Comparison of ENCODE assay signal across 37 cellular contexts in the genomic region with DNA sequence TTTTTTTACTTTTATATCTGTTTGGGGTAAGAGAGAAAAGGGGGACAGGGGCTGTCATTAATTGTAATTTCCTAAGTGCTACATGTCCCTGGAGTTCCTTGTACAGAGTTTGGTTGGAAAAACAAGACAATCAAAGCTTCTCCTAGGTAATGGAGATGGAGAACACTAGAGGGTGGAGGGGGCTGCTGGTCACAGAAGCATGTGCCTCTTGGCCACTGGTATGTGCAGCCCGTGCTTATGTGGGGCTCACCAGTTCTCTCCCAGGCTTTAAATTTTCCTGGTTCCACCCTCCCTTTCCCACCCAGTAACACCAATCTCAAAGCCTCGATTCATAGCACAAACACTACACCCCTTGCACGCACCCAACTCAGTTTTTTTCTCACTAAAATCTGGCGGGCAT.
"Had no signal": no experiment of that assay in that cellular context is flagged by ENCODE, and none has a peak within 500 bp of the region (broad histone marks: within the 10 kb centered on the region; RNA-seq: fewer than 3 reads in every experiment).

No MANE protein-coding gene starts in this region.

- H3K27ac Mint-ChIP-seq: activated CD4-positive, alpha-beta memory T cell treated with anti-CD3 and anti-CD28 coated beads, Interleukin-2, amount 10 ng/mL, durations not matched to agents 7 days and 5 days; activated CD4-positive, alpha-beta T cell treated with anti-CD3 and anti-CD28 coated beads for 36 hours; activated CD4-positive, alpha-beta T cell treated with anti-CD3 and anti-CD28 coated beads, Interleukin-2, amount 10 ng/mL, durations not matched to agents 7 days and 5 days; activated CD8-positive, alpha-beta memory T cell treated with anti-CD3 and anti-CD28 coated beads, Interleukin-2, amount 10 ng/mL, durations not matched to agents 7 days and 5 days; activated CD8-positive, alpha-beta T cell treated with anti-CD3 and anti-CD28 coated beads, Interleukin-2, amount 10 ng/mL, durations not matched to agents 7 days and 5 days; activated naive CD4-positive, alpha-beta T cell treated with anti-CD3 and anti-CD28 coated beads, Interleukin-2, amount 10 ng/mL, durations not matched to agents 7 days and 5 days; activated naive CD4-positive, alpha-beta T cell treated with anti-CD3 and anti-CD28 coated beads, Interleukin-2, amount 50 U/mL, for 24 hours; activated naive CD8-positive, alpha-beta T cell; activated naive CD8-positive, alpha-beta T cell treated with anti-CD3 and anti-CD28 coated beads, Interleukin-2, amount 10 ng/mL, durations not matched to agents 7 days and 5 days; activated naive CD8-positive, alpha-beta T cell treated with anti-CD3 and anti-CD28 coated beads, Interleukin-2, amount 50 U/mL, for 24 hours; activated T-cell treated with anti-CD3 and anti-CD28 coated beads, Interleukin-2, amount 50 U/mL, for 24 hours; activated T-helper 2 cell treated with anti-CD3 and anti-CD28 coated beads, Interferon-gamma antibody, Interleukin-2, Interleukin-4, amounts not matched to agents 10 μg/mL and 5 μg/mL and 100 μg/mL, durations not matched to agents 14 hours and 24 hours and 36 hours; brain; T-helper 1 cell treated with Interleukin-12 subunit alpha and Interleukin-12 subunit beta and Interleukin-4 antibody, amounts not matched to agents 30 μg/mL and 1 μg/mL, for 36 hours; T-helper 2 cell treated with Interferon-gamma antibody and Interleukin-4, amounts not matched to agents 5 μg/mL and 100 μg/mL, for 36 hours had no signal

- H3K27me3 ChIP-seq: ascending aorta, cardiac muscle cell had no signal

- H3K36me3 ChIP-seq: ascending aorta, cardiac muscle cell had no signal

- H3K4me3 Mint-ChIP-seq: activated CD4-positive, alpha-beta memory T cell treated with anti-CD3 and anti-CD28 coated beads, Interleukin-2, amount 10 ng/mL, durations not matched to agents 7 days and 5 days; activated CD4-positive, alpha-beta T cell treated with anti-CD3 and anti-CD28 coated beads for 36 hours; activated CD4-positive, alpha-beta T cell treated with anti-CD3 and anti-CD28 coated beads, Interleukin-2, amount 10 ng/mL, durations not matched to agents 7 days and 5 days; activated CD8-positive, alpha-beta memory T cell treated with anti-CD3 and anti-CD28 coated beads, Interleukin-2, amount 10 ng/mL, durations not matched to agents 7 days and 5 days; activated CD8-positive, alpha-beta T cell treated with anti-CD3 and anti-CD28 coated beads, Interleukin-2, amount 10 ng/mL, durations not matched to agents 7 days and 5 days; activated naive CD4-positive, alpha-beta T cell treated with anti-CD3 and anti-CD28 coated beads, Interleukin-2, amount 10 ng/mL, durations not matched to agents 7 days and 5 days; activated naive CD4-positive, alpha-beta T cell treated with anti-CD3 and anti-CD28 coated beads, Interleukin-2, amount 50 U/mL, for 24 hours; activated naive CD8-positive, alpha-beta T cell; activated naive CD8-positive, alpha-beta T cell treated with anti-CD3 and anti-CD28 coated beads, Interleukin-2, amount 10 ng/mL, durations not matched to agents 7 days and 5 days; activated naive CD8-positive, alpha-beta T cell treated with anti-CD3 and anti-CD28 coated beads, Interleukin-2, amount 50 U/mL, for 24 hours; activated T-cell treated with anti-CD3 and anti-CD28 coated beads, Interleukin-2, amount 50 U/mL, for 24 hours; brain; central memory CD8-positive, alpha-beta T cell; T-helper 1 cell treated with Interleukin-12 subunit alpha and Interleukin-12 subunit beta and Interleukin-4 antibody, amounts not matched to agents 30 μg/mL and 1 μg/mL, for 36 hours; T-helper 2 cell treated with Interferon-gamma antibody and Interleukin-4, amounts not matched to agents 5 μg/mL and 100 μg/mL, for 36 hours had no signal

- H3K4me3 ChIP-seq: ascending aorta, cardiac muscle cell had no signal

- H3K4me1 ChIP-seq: ascending aorta had no signal

- H3K27ac ChIP-seq: ascending aorta, cardiac muscle cell, VCaP had no signal

- H3K27me3 Mint-ChIP-seq: activated CD4-positive, alpha-beta memory T cell treated with anti-CD3 and anti-CD28 coated beads, Interleukin-2, amount 10 ng/mL, durations not matched to agents 7 days and 5 days; activated CD4-positive, alpha-beta T cell treated with anti-CD3 and anti-CD28 coated beads, Interleukin-2, amount 10 ng/mL, durations not matched to agents 7 days and 5 days; activated CD8-positive, alpha-beta memory T cell treated with anti-CD3 and anti-CD28 coated beads, Interleukin-2, amount 10 ng/mL, durations not matched to agents 7 days and 5 days; activated naive CD4-positive, alpha-beta T cell treated with anti-CD3 and anti-CD28 coated beads, Interleukin-2, amount 10 ng/mL, durations not matched to agents 7 days and 5 days; activated naive CD8-positive, alpha-beta T cell; activated naive CD8-positive, alpha-beta T cell treated with anti-CD3 and anti-CD28 coated beads, Interleukin-2, amount 10 ng/mL, durations not matched to agents 7 days and 5 days; activated T-cell treated with anti-CD3 and anti-CD28 coated beads, Interleukin-2, amount 50 U/mL, for 24 hours; central memory CD8-positive, alpha-beta T cell had no signal

- ATAC-seq: activated CD4-positive, alpha-beta T cell treated with anti-CD3 and anti-CD28 coated beads for 36 hours; activated CD4-positive, CD25-positive, alpha-beta regulatory T cell treated with anti-CD3 and anti-CD28 coated beads, Interleukin-2, amount 50 U/mL, for 24 hours; activated CD8-positive, alpha-beta memory T cell treated with anti-CD3 and anti-CD28 coated beads, Interleukin-2, amount 10 ng/mL, durations not matched to agents 7 days and 5 days; activated CD8-positive, alpha-beta T cell treated with anti-CD3 and anti-CD28 coated beads, Interleukin-2, amount 10 ng/mL, durations not matched to agents 7 days and 5 days; activated naive CD8-positive, alpha-beta T cell treated with anti-CD3 and anti-CD28 coated beads, Interleukin-2, amount 50 U/mL, for 24 hours had no signal

- H3K36me3 Mint-ChIP-seq: activated CD8-positive, alpha-beta memory T cell treated with anti-CD3 and anti-CD28 coated beads, Interleukin-2, amount 10 ng/mL, durations not matched to agents 7 days and 5 days; activated naive CD4-positive, alpha-beta T cell treated with anti-CD3 and anti-CD28 coated beads, Interleukin-2, amount 10 ng/mL, durations not matched to agents 7 days and 5 days; activated naive CD4-positive, alpha-beta T cell treated with anti-CD3 and anti-CD28 coated beads, Interleukin-2, amount 50 U/mL, for 24 hours; activated naive CD8-positive, alpha-beta T cell; activated naive CD8-positive, alpha-beta T cell treated with anti-CD3 and anti-CD28 coated beads, Interleukin-2, amount 10 ng/mL, durations not matched to agents 7 days and 5 days had no signal

- H3K4me1 Mint-ChIP-seq: activated CD4-positive, alpha-beta memory T cell treated with anti-CD3 and anti-CD28 coated beads, Interleukin-2, amount 10 ng/mL, durations not matched to agents 7 days and 5 days; activated CD4-positive, alpha-beta T cell treated with anti-CD3 and anti-CD28 coated beads for 36 hours; activated CD4-positive, alpha-beta T cell treated with anti-CD3 and anti-CD28 coated beads, Interleukin-2, amount 10 ng/mL, durations not matched to agents 7 days and 5 days; activated CD8-positive, alpha-beta memory T cell treated with anti-CD3 and anti-CD28 coated beads, Interleukin-2, amount 10 ng/mL, durations not matched to agents 7 days and 5 days; activated naive CD4-positive, alpha-beta T cell treated with anti-CD3 and anti-CD28 coated beads, Interleukin-2, amount 10 ng/mL, durations not matched to agents 7 days and 5 days; activated naive CD4-positive, alpha-beta T cell treated with anti-CD3 and anti-CD28 coated beads, Interleukin-2, amount 50 U/mL, for 24 hours; activated naive CD8-positive, alpha-beta T cell treated with anti-CD3 and anti-CD28 coated beads, Interleukin-2, amount 10 ng/mL, durations not matched to agents 7 days and 5 days; activated naive CD8-positive, alpha-beta T cell treated with anti-CD3 and anti-CD28 coated beads, Interleukin-2, amount 50 U/mL, for 24 hours; central memory CD8-positive, alpha-beta T cell had no signal

- DNase-seq: activated CD4-positive, alpha-beta memory T cell treated with anti-CD3 and anti-CD28 coated beads, Interleukin-2, amount 10 ng/mL, durations not matched to agents 7 days and 5 days; activated CD4-positive, alpha-beta T cell treated with anti-CD3 and anti-CD28 coated beads for 1 hour; activated CD4-positive, alpha-beta T cell treated with anti-CD3 and anti-CD28 coated beads for 36 hours; activated CD4-positive, alpha-beta T cell treated with anti-CD3 and anti-CD28 coated beads for 48 hours; activated CD4-positive, alpha-beta T cell treated with anti-CD3 and anti-CD28 coated beads, Interleukin-2, amount 10 ng/mL, durations not matched to agents 7 days and 5 days; activated CD4-positive, alpha-beta T cell treated with anti-CD3 and anti-CD28 coated beads, Interleukin-2, amount 50 U/mL, for 48 hours; activated CD4-positive, CD25-positive, alpha-beta regulatory T cell; activated CD8-positive, alpha-beta memory T cell treated with anti-CD3 and anti-CD28 coated beads for 24 hours; activated CD8-positive, alpha-beta memory T cell treated with anti-CD3 and anti-CD28 coated beads, Interleukin-2, amount 10 ng/mL, durations not matched to agents 7 days and 5 days; activated CD8-positive, alpha-beta memory T cell treated with anti-CD3 and anti-CD28 coated beads, Interleukin-2, amount 50 U/mL, for 48 hours; activated CD8-positive, alpha-beta T cell treated with anti-CD3 and anti-CD28 coated beads, Interleukin-2, amount 10 ng/mL, durations not matched to agents 7 days and 5 days; activated effector memory CD4-positive, alpha-beta T cell treated with Interleukin-2 at 50 U/mL for 16 hours; activated gamma-delta T cell; activated naive CD4-positive, alpha-beta T cell treated with anti-CD3 and anti-CD28 coated beads, Interleukin-2, amount 10 ng/mL, durations not matched to agents 7 days and 5 days; activated naive CD4-positive, alpha-beta T cell treated with Interleukin-2 at 50 U/mL for 16 hours; activated naive CD8-positive, alpha-beta T cell treated with anti-CD3 and anti-CD28 coated beads, Interleukin-2, amount 10 ng/mL, durations not matched to agents 7 days and 5 days; activated naive CD8-positive, alpha-beta T cell treated with anti-CD3 and anti-CD28 coated beads, Interleukin-2, amount 50 U/mL, for 24 hours; activated T-cell treated with anti-CD3 and anti-CD28 coated beads, Interleukin-2, amount 50 U/mL, for 24 hours; activated T-cell treated with anti-CD3 and anti-CD28 coated beads, Interleukin-2, amount 50 U/mL, for 48 hours; amygdala; anterior cingulate cortex; caudate nucleus; cerebellar nuclear complex; T-helper 1 cell; T-helper 2 cell; T-helper 9 cell had no signal

- H3K9me3 Mint-ChIP-seq: activated CD4-positive, alpha-beta T cell treated with anti-CD3 and anti-CD28 coated beads, Interleukin-2, amount 10 ng/mL, durations not matched to agents 7 days and 5 days; activated T-helper 2 cell treated with anti-CD3 and anti-CD28 coated beads, Interferon-gamma antibody, Interleukin-2, Interleukin-4, amounts not matched to agents 10 μg/mL and 5 μg/mL and 100 μg/mL, durations not matched to agents 14 hours and 24 hours and 36 hours; T-helper 1 cell treated with Interleukin-12 subunit alpha and Interleukin-12 subunit beta and Interleukin-4 antibody, amounts not matched to agents 30 μg/mL and 1 μg/mL, for 36 hours had no signal
